Comparison of ENCODE assay signal across 8 cellular contexts in genomic region chr17:2853111-2853721, GRCh38. TPM values are rescaled to one million over a fixed set of nuclear protein-coding genes. Genes with fewer than 3 reads are reported as not detected.
DNase-seq lines count a peak whose midpoint lies in the region; ATAC-seq and TF ChIP-seq lines count a peak whose summit lies in the region.

No MANE protein-coding gene starts in this region.

- no peaks in the 10 kb centered on the region for H3K9me3 Mint-ChIP-seq in MCF 10A (ENCODE audit: unreplicated experiment)

- peaks cover 15% of the 10 kb centered on the region for H3K4me1 Mint-ChIP-seq in MCF 10A (ENCODE audit: insufficient read depth, unreplicated experiment)

- BruUV-seq in MCF 10A (replicated peaks; lab: Mats Ljungman, UMichigan), result no TSS peak

- H3K9ac ChIP-seq in ES-I3 (ENCODE audit: low read depth, low read length), result peak overlapping the region; percentile 81; the same call in 1 of the 2 replicates

- H3K4me3 Mint-ChIP-seq in MCF 10A (ENCODE audit: unreplicated experiment), result peak overlapping the region; percentile 78

- intact Hi-C loops in MCF 10A (cut with micrococcal nuclease), result no loop called here

- H3K4me1 ChIP-seq in ES-I3 (ENCODE audit: insufficient read depth, low read length), result peaks cover 22% of the 10 kb centered on the region

- CTCF ChIA-PET in MCF 10A (lab: Yijun Ruan, JAX), result interaction anchor here (0.5 to 9.5 kb wide), 5 partner anchors 25 to 162 kb away, joined by 3 to 101 read pairs (median 4); no protein-coding TSS in a partner anchor

- no peaks in the 10 kb centered on the region for H3K27me3 Mint-ChIP-seq in MCF 10A (ENCODE audit: insufficient read depth, unreplicated experiment)

- H3K9me3 ChIP-seq in ES-I3 (ENCODE audit: control insufficient read depth, insufficient read depth, low read length), result no peaks in the 10 kb centered on the region

- peak; percentile 45 for ATAC-seq in SK-N-SH treated with all-trans-retinoic acid at 6 μM for 48 hours

- H3K36me3 ChIP-seq in ES-I3 (ENCODE audit: insufficient read depth, low read length), result no peaks in the 10 kb centered on the region

- DNase-seq in MCF 10A (ENCODE audit: unreplicated experiment) (peak; percentile 15), iris pigment epithelial cell (ENCODE audit: low read depth) (peak; percentile 45), SKM-1 (lab: John Stamatoyannopoulos, UW; ENCODE audit: unreplicated experiment) (no peak), H4 (ENCODE audit: low spot score) (no peak), epidermal melanocyte (ENCODE audit: insufficient read length, low spot score) (no peak)
- DNase-seq in stimulated activated CD4-positive, alpha-beta T cell treated with anti-CD3 and anti-CD28 coated beads, Interleukin-15, amount 100 ng/mL, for 24 hours, result peak; percentile 55

- no peaks in the 10 kb centered on the region for H3K36me3 Mint-ChIP-seq in MCF 10A (ENCODE audit: insufficient read depth, unreplicated experiment)

- H3K27ac Mint-ChIP-seq in MCF 10A (ENCODE audit: low read depth, unreplicated experiment), result no peak overlapping the region

- no peak for TF ChIP-seq CTCF in MCF 10A (IDR thresholded peaks at IDR 0.05; ENCODE audit: unreplicated experiment)

- POLR2A ChIA-PET in MCF 10A (lab: Yijun Ruan, JAX), result interaction anchor here (0.7 to 2.9 kb wide), 4 partner anchors 19 to 114 kb away, joined by 3 to 23 read pairs (median 4); no protein-coding TSS in a partner anchor

TF ChIP-seq in SK-N-SH treated with all-trans-retinoic acid at 6 μM for 48 hours, 23 proteins besides CTCF, POLR2A, EP300 and RAD21:
- TF ChIP-seq ZC3H10 (CRISPR knock-in tag; IDR thresholded peaks at IDR 0.05) (no peak), BACH2 (CRISPR knock-in tag; IDR thresholded peaks at IDR 0.05; ENCODE audit: borderline replicate concordance) (no peak)

RNA-seq across cellular contexts. Expression of gene RAP1GAP2, which starts 57.0 kb away (rescaled TPM):
- total RNA-seq in MCF 10A (2022), result 33.8 and 40.2 TPM in 2 replicates
- total RNA-seq in H4 (2014; rRNA removed; shearing (Covaris generic)), result 2.0 and 2.4 TPM in 2 replicates

Comparison
In these comparisons a context has a peak if more than half of its experiments do, and no peak if none do; other contexts are left out.
1. DNase-seq: peak in MCF 10A (single experiment), iris pigment epithelial cell (single experiment) and stimulated activated CD4-positive, alpha-beta T cell treated with anti-CD3 and anti-CD28 coated beads, Interleukin-15, amount 100 ng/mL, for 24 hours (single experiment); none in SKM-1 (single experiment), H4 (single experiment) and epidermal melanocyte (single experiment).
2. RNA of gene RAP1GAP2, which starts 57.0 kb away (total RNA-seq): 33.8 to 40.2 TPM in MCF 10A; 2.0 to 2.4 TPM in H4; every median in the first group is over 10 times any median in the second.